1 cellular context compared by ENCODE assay signal in genomic region chr4:107215222-107215621, GRCh38.
TF ChIP-seq lines count a peak whose summit lies in the region.

No MANE protein-coding gene starts in this region.

TF ChIP-seq in HepG2, 621 proteins besides CTCF, POLR2A, EP300 and RAD21 (continued from another document and continues in another):
- TF ChIP-seq AHDC1 (CRISPR knock-in tag; IDR thresholded peaks at IDR 0.05; ENCODE audit: borderline replicate concordance) (peak; percentile 38; the same call in 1 of the 2 replicates), ZNF431 (CRISPR knock-in tag; IDR thresholded peaks at IDR 0.05; ENCODE audit: borderline replicate concordance, low read depth) (no peak), STAG1 (CRISPR knock-in tag; IDR thresholded peaks at IDR 0.05) (no peak), PPARG (CRISPR knock-in tag; conservative IDR thresholded peaks at IDR 0.05) (no peak), ISL2 (CRISPR knock-in tag; IDR thresholded peaks at IDR 0.05) (peak; percentile 83), SOX13 (IDR thresholded peaks at IDR 0.05) (no peak), SOX13 (CRISPR knock-in tag; conservative IDR thresholded peaks at IDR 0.05 in 1 of 2, IDR thresholded peaks at IDR 0.05 in 1 of 2) (peak in 1 of 2 experiments; percentile 58; a peak in 1 of 4 replicates), ZNF713 (CRISPR knock-in tag; IDR thresholded peaks at IDR 0.05) (no peak), NCOA2 (CRISPR knock-in tag; IDR thresholded peaks at IDR 0.05) (peak; percentile 64; the same call in 1 of the 2 replicates), FOXP4 (CRISPR knock-in tag; IDR thresholded peaks at IDR 0.05) (peak; percentile 13; the same call in 1 of the 2 replicates), TCF7L2 (IDR thresholded peaks at IDR 0.05; ENCODE audit: low read depth, low read length) (peak; percentile 89), E2F1 (CRISPR knock-in tag; IDR thresholded peaks at IDR 0.05) (no peak), MLX (CRISPR knock-in tag; IDR thresholded peaks at IDR 0.05) (no peak), DNMT1 (CRISPR knock-in tag; IDR thresholded peaks at IDR 0.05) (no peak), SAP130 (CRISPR knock-in tag; IDR thresholded peaks at IDR 0.05; ENCODE audit: low read depth) (0 out of 2 replicates have a peak, but pooled peaks have one; percentile 21), TOPORS (CRISPR knock-in tag; IDR thresholded peaks at IDR 0.05) (no peak), TBX3 (IDR thresholded peaks at IDR 0.05; ENCODE audit: borderline replicate concordance) (peak; percentile 50; the same call in 1 of the 2 replicates), ARID5B (CRISPR knock-in tag; IDR thresholded peaks at IDR 0.05) (peak; percentile 86), HNF1A (IDR thresholded peaks at IDR 0.05; ENCODE audit: low read depth) (no peak), HNF1A (CRISPR knock-in tag; IDR thresholded peaks at IDR 0.05; ENCODE audit: borderline replicate concordance) (peak; percentile 31; the same call in 1 of the 2 replicates), CENPT (CRISPR knock-in tag; IDR thresholded peaks at IDR 0.05; ENCODE audit: low read depth) (no peak), TARDBP (CRISPR knock-in tag; IDR thresholded peaks at IDR 0.05) (no peak), ZNF691 (CRISPR knock-in tag; IDR thresholded peaks at IDR 0.05; ENCODE audit: borderline replicate concordance, low read depth) (no peak), HNRNPLL (IDR thresholded peaks at IDR 0.05; ENCODE audit: low read depth, low read length, poor library complexity, severe bottlenecking) (no peak), FOXA3 (CRISPR knock-in tag; IDR thresholded peaks at IDR 0.05) (peak; percentile 54; the same call in 1 of the 2 replicates), SOX6 (IDR thresholded peaks at IDR 0.05) (no peak), SOX6 (CRISPR knock-in tag; IDR thresholded peaks at IDR 0.05) (peak; percentile 28; the same call in 1 of the 2 replicates), AGO2 (optimal IDR thresholded peaks at IDR 0.05; ENCODE audit: low read depth, low read length) (no peak), HNF4G (IDR thresholded peaks at IDR 0.05; ENCODE audit: borderline replicate concordance, low read depth, low read length) (peak; percentile 22; the same call in 1 of the 2 replicates), HNF4G (CRISPR knock-in tag; IDR thresholded peaks at IDR 0.05; ENCODE audit: borderline replicate concordance, low read depth) (no peak), HNF4A (CRISPR knock-in tag; IDR thresholded peaks at IDR 0.05) (peak; percentile 56), FOXA1 (IDR thresholded peaks at IDR 0.05) (no peak), FOXA1 (CRISPR knock-in tag; IDR thresholded peaks at IDR 0.05) (peak; percentile 79), TRAFD1 (CRISPR knock-in tag; IDR thresholded peaks at IDR 0.05; ENCODE audit: borderline replicate concordance) (no peak), FOSL2 (CRISPR knock-in tag; IDR thresholded peaks at IDR 0.05) (peak; percentile 61; the same call in 1 of the 2 replicates), BCL6 (CRISPR knock-in tag; IDR thresholded peaks at IDR 0.05) (0 out of 2 replicates have a peak, but pooled peaks have one; percentile 33), TCF7 (IDR thresholded peaks at IDR 0.05; ENCODE audit: low read depth) (peak; percentile 90), THRA (CRISPR knock-in tag; IDR thresholded peaks at IDR 0.05; ENCODE audit: borderline replicate concordance) (peak; percentile 33; the same call in 1 of the 2 replicates)
